Comparison of ENCODE assay signal across 1 cellular context in the genomic region with DNA sequence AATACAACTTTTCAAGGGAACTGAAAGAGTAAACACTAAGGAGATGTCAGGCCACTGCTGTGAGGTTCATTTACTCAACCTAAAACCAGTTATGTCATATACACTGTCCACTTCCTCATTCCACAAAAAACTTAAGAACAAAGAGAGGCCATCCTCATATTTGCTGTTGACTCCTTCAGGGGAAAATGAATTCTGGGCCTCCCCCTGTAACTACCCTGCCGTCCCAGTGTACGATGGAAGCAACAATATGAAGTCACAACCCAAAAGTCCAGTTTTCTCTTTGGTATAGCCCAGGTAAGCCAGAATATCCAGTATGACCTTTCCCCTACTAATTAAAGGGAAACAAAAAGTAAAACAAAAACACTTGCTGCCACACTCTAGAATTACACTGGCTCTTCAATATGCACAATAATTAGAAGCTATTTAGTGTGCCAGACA.
TF ChIP-seq lines count a peak whose summit lies in the region.

No MANE protein-coding gene starts in this region.

TF ChIP-seq in WTC11, 78 proteins besides CTCF, POLR2A, EP300 and RAD21 (continued from another document):
- TF ChIP-seq, protein P1, sequence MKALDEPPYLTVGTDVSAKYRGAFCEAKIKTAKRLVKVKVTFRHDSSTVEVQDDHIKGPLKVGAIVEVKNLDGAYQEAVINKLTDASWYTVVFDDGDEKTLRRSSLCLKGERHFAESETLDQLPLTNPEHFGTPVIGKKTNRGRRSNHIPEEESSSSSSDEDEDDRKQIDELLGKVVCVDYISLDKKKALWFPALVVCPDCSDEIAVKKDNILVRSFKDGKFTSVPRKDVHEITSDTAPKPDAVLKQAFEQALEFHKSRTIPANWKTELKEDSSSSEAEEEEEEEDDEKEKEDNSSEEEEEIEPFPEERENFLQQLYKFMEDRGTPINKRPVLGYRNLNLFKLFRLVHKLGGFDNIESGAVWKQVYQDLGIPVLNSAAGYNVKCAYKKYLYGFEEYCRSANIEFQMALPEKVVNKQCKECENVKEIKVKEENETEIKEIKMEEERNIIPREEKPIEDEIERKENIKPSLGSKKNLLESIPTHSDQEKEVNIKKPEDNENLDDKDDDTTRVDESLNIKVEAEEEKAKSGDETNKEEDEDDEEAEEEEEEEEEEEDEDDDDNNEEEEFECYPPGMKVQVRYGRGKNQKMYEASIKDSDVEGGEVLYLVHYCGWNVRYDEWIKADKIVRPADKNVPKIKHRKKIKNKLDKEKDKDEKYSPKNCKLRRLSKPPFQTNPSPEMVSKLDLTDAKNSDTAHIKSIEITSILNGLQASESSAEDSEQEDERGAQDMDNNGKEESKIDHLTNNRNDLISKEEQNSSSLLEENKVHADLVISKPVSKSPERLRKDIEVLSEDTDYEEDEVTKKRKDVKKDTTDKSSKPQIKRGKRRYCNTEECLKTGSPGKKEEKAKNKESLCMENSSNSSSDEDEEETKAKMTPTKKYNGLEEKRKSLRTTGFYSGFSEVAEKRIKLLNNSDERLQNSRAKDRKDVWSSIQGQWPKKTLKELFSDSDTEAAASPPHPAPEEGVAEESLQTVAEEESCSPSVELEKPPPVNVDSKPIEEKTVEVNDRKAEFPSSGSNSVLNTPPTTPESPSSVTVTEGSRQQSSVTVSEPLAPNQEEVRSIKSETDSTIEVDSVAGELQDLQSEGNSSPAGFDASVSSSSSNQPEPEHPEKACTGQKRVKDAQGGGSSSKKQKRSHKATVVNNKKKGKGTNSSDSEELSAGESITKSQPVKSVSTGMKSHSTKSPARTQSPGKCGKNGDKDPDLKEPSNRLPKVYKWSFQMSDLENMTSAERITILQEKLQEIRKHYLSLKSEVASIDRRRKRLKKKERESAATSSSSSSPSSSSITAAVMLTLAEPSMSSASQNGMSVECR (CRISPR knock-in tag; IDR thresholded peaks at IDR 0.05; ENCODE audit: borderline replicate concordance): no peak
- TF ChIP-seq ETV6 (CRISPR knock-in tag; IDR thresholded peaks at IDR 0.05): no peak
- TF ChIP-seq ZNF121 (CRISPR knock-in tag; IDR thresholded peaks at IDR 0.05): no peak
- TF ChIP-seq MXD4 (CRISPR knock-in tag; IDR thresholded peaks at IDR 0.05; ENCODE audit: borderline replicate concordance): no peak
- TF ChIP-seq NFYB (CRISPR knock-in tag; conservative IDR thresholded peaks at IDR 0.05; ENCODE audit: low read depth): no peak
- no peak for TF ChIP-seq ZNF671 (CRISPR knock-in tag; IDR thresholded peaks at IDR 0.05)
- TF ChIP-seq NR1H2 (CRISPR knock-in tag; IDR thresholded peaks at IDR 0.05): no peak
- TF ChIP-seq GABPB1 (CRISPR knock-in tag; IDR thresholded peaks at IDR 0.05): no peak
- TF ChIP-seq CREB1 (CRISPR knock-in tag; IDR thresholded peaks at IDR 0.05): no peak
- no peak for TF ChIP-seq TCF7 (CRISPR knock-in tag; IDR thresholded peaks at IDR 0.05; ENCODE audit: low read depth)
- TF ChIP-seq, protein P2, sequence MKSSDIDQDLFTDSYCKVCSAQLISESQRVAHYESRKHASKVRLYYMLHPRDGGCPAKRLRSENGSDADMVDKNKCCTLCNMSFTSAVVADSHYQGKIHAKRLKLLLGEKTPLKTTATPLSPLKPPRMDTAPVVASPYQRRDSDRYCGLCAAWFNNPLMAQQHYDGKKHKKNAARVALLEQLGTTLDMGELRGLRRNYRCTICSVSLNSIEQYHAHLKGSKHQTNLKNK (CRISPR knock-in tag; IDR thresholded peaks at IDR 0.05): no peak
- no peak for TF ChIP-seq GRHL2 (CRISPR knock-in tag; IDR thresholded peaks at IDR 0.05; ENCODE audit: insufficient replicate concordance, severe bottlenecking)
